In genomic region chr12:102121328-102121727, GRCh38 we compare ENCODE assay signal across 8 cellular contexts. TPM values are rescaled to one million over a fixed set of nuclear protein-coding genes. Genes with fewer than 3 reads are reported as not detected.
DNase-seq lines count a peak whose midpoint lies in the region; ATAC-seq, FAIRE-seq and TF ChIP-seq lines count a peak whose summit lies in the region.
"Not testable (repeated sequence)": the region's sequence is repeated elsewhere in the genome, so short reads cannot be mapped to it uniquely, and the experiment has no call there.

No MANE protein-coding gene starts in this region.

- peaks cover 23% of the 10 kb centered on the region for H3K36me3 Mint-ChIP-seq in CD4-positive, CD25-positive, alpha-beta regulatory T cell
- H3K36me3 Mint-ChIP-seq in H9 (ENCODE audit: insufficient read depth in 1 of 3, low read depth in 3 of 3), result peaks cover 16 to 33% (median 28%) of the 10 kb centered on the region in 3 experiments; a peak in 6 of 7 replicates
- H3K36me3 Mint-ChIP-seq in T-helper 17 cell (ENCODE audit: low read depth); endothelial cell (ENCODE audit: low read depth, unreplicated experiment): not testable (repeated sequence)
- peaks cover 34% of the 10 kb centered on the region for H3K36me3 Mint-ChIP-seq in activated naive CD4-positive, alpha-beta T cell treated with anti-CD3 and anti-CD28 coated beads, Interleukin-2, amount 10 ng/mL, durations not matched to agents 7 days and 5 days

- H3K9ac ChIP-seq in H9 (ENCODE audit: extremely low read depth, insufficient read length, low read length), result not testable (repeated sequence)
- H3K9ac ChIP-seq in MM.1S (ENCODE audit: low read length) (peak overlapping the region; percentile 76; the same call in 1 of the 2 replicates), HepG2 (ENCODE audit: insufficient read depth, low read depth, low read length) (peak overlapping the region; percentile 93)

- not testable (repeated sequence) for H3K23me2 ChIP-seq in H9 (ENCODE audit: insufficient read length, low read depth, low read length, poor library complexity, severe bottlenecking)

- H3K79me2 ChIP-seq in H9 (ENCODE audit: insufficient read depth, low read length), result peaks cover 15% of the 10 kb centered on the region; the same call in 1 of the 2 replicates
- peaks cover 49% of the 10 kb centered on the region for H3K79me2 ChIP-seq in MM.1S (ENCODE audit: low read length)
- H3K79me2 ChIP-seq in HepG2 (ENCODE audit: insufficient read depth, low read length), result peaks cover 39% of the 10 kb centered on the region

- H3K36me3 ChIP-seq in CD4-positive, CD25-positive, alpha-beta regulatory T cell (ENCODE audit: control insufficient read depth, insufficient read depth, low read length); MM.1S (replicated peaks; ENCODE audit: insufficient read depth, low read length): not testable (repeated sequence)
- peaks cover under 1 to 15% of the 10 kb centered on the region in 2 experiments; a peak in 3 of 5 replicates for H3K36me3 ChIP-seq in HepG2 (replicated peaks in 1 of 2; ENCODE audit: control insufficient read depth in 1 of 2, insufficient read depth in 2 of 2, low read length in 2 of 2)

- H3K27me3 Mint-ChIP-seq in CD4-positive, CD25-positive, alpha-beta regulatory T cell; H9 (ENCODE audit: low read depth); T-helper 17 cell; activated naive CD4-positive, alpha-beta T cell treated with anti-CD3 and anti-CD28 coated beads, Interleukin-2, amount 10 ng/mL, durations not matched to agents 7 days and 5 days; endothelial cell (ENCODE audit: unreplicated experiment): not testable (repeated sequence)

- not testable (repeated sequence) for H4K20me1 ChIP-seq in H9 (ENCODE audit: control insufficient read depth, insufficient read depth, insufficient read length); MM.1S (ENCODE audit: insufficient read depth, low read length); HepG2 (ENCODE audit: insufficient read depth, low read length)

- peak overlapping the region in 2 of 3 donors; percentile 97 to 98 for H3K27ac Mint-ChIP-seq in CD4-positive, CD25-positive, alpha-beta regulatory T cell
- H3K27ac Mint-ChIP-seq in H9, result peak overlapping the region in 1 of 3 experiments; percentile 92; a peak in 1 of 7 replicates
- H3K27ac Mint-ChIP-seq in T-helper 17 cell, result peak overlapping the region; percentile 91
- H3K27ac Mint-ChIP-seq in activated naive CD4-positive, alpha-beta T cell treated with anti-CD3 and anti-CD28 coated beads, Interleukin-2, amount 10 ng/mL, durations not matched to agents 7 days and 5 days, result peak overlapping the region; percentile 86
- H3K27ac Mint-ChIP-seq in endothelial cell (ENCODE audit: unreplicated experiment), result not testable (repeated sequence)

- H3K4me1 ChIP-seq in CD4-positive, CD25-positive, alpha-beta regulatory T cell (ENCODE audit: control insufficient read depth, insufficient read depth, low read length, poor library complexity, severe bottlenecking), result peaks cover 26% of the 10 kb centered on the region
- not testable (repeated sequence) for H3K4me1 ChIP-seq in H9 (ENCODE audit: insufficient read depth, low read length)
- peaks cover 16% of the 10 kb centered on the region; the same call in 1 of the 2 replicates for H3K4me1 ChIP-seq in MM.1S (ENCODE audit: low read length)
- H3K4me1 ChIP-seq in HepG2 (ENCODE audit: insufficient read depth, low read length), result peaks cover 33% of the 10 kb centered on the region

- H3K23ac ChIP-seq in H9 (ENCODE audit: insufficient read length, low read depth, low read length), result not testable (repeated sequence)

- not testable (repeated sequence) for BruUV-seq in HepG2 (replicated peaks; lab: Mats Ljungman, UMichigan)

- H3K9me2 ChIP-seq in MM.1S (replicated peaks; ENCODE audit: insufficient read depth, low read length), result not testable (repeated sequence)

- not testable (repeated sequence) for H2BK20ac ChIP-seq in H9 (ENCODE audit: low read depth, low read length, poor library complexity, severe bottlenecking)

- intact Hi-C loops in HepG2 (cut with micrococcal nuclease; ENCODE audit: unreplicated experiment), result not testable (repeated sequence)

- H3K18ac ChIP-seq in H9 (ENCODE audit: insufficient read length, low read depth, low read length), result not testable (repeated sequence)

- not testable (repeated sequence) for H3F3A ChIP-seq in MM.1S (ENCODE audit: insufficient read depth, low read length)

- not testable (repeated sequence) for TF ChIP-seq RAD21 in HepG2 (CRISPR knock-in tag; IDR thresholded peaks at IDR 0.05)

- peak overlapping the region in 3 of 4 donors; percentile 94 to 99 (median 97) for H3K4me3 Mint-ChIP-seq in CD4-positive, CD25-positive, alpha-beta regulatory T cell
- peak overlapping the region; percentile 89 to 90 for H3K4me3 Mint-ChIP-seq in H9
- peak overlapping the region; percentile 90 for H3K4me3 Mint-ChIP-seq in T-helper 17 cell
- peak overlapping the region; percentile 93 for H3K4me3 Mint-ChIP-seq in activated naive CD4-positive, alpha-beta T cell treated with anti-CD3 and anti-CD28 coated beads, Interleukin-2, amount 10 ng/mL, durations not matched to agents 7 days and 5 days
- H3K4me3 Mint-ChIP-seq in endothelial cell (ENCODE audit: unreplicated experiment), result peak overlapping the region; percentile 95

- H3K14ac ChIP-seq in H9 (ENCODE audit: insufficient read depth, low read length), result not testable (repeated sequence)

- not testable (repeated sequence) for H2AFZ ChIP-seq in H9 (ENCODE audit: low read length); HepG2 (ENCODE audit: low read length)
- peak overlapping the region; percentile 94 for H2AFZ ChIP-seq in MM.1S (ENCODE audit: low read length)

- not testable (repeated sequence) for H3K79me1 ChIP-seq in H9 (ENCODE audit: insufficient read depth, low read depth, low read length, poor library complexity, severe bottlenecking)

- H4K5ac ChIP-seq in H9 (ENCODE audit: insufficient read length, low read depth, low read length), result not testable (repeated sequence)

- H4K8ac ChIP-seq in H9 (replicated peaks; ENCODE audit: insufficient read length, low read depth, low read length), result not testable (repeated sequence)

- H3K4me2 ChIP-seq in H9 (ENCODE audit: insufficient read depth, insufficient read length, low read length) (peak overlapping the region; percentile 93), MM.1S (ENCODE audit: low read depth, low read length) (peak overlapping the region; percentile 92), HepG2 (ENCODE audit: low read depth, low read length) (peak overlapping the region; percentile 93)

- not testable (repeated sequence) for H3K27ac ChIP-seq in CD4-positive, CD25-positive, alpha-beta regulatory T cell (ENCODE audit: insufficient read depth, low read length, poor library complexity, severe bottlenecking); H9 (ENCODE audit: insufficient read length, low read depth, low read length)
- H3K27ac ChIP-seq in MM.1S (ENCODE audit: low read length), result peak overlapping the region; percentile 61; the same call in 1 of the 2 replicates
- peak overlapping the region; percentile 73 for H3K27ac ChIP-seq in HepG2 (ENCODE audit: extremely low read length, insufficient read depth, low read length)

- FAIRE-seq in HepG2 (lab: Jason Lieb, UNC), result not testable (repeated sequence)

- not testable (repeated sequence) for H3T11ph ChIP-seq in H9 (ENCODE audit: low read length)

- POLR2A ChIA-PET in HepG2 (lab: Yijun Ruan, JAX), result interaction anchor here (0.6 to 1.5 kb wide), 2 partner anchors 10 to 120 kb away, joined by 3 to 5 read pairs; no protein-coding TSS in a partner anchor

- H3K9me3 ChIP-seq in CD4-positive, CD25-positive, alpha-beta regulatory T cell (ENCODE audit: control insufficient read depth in 2 of 2, low read length in 2 of 2); H9 (ENCODE audit: control insufficient read depth, low read depth, low read length); MM.1S (replicated peaks; ENCODE audit: insufficient read depth, low read length); T-helper 17 cell (ENCODE audit: control insufficient read depth, low read length, poor library complexity, severe bottlenecking); HepG2 (ENCODE audit: low read length): not testable (repeated sequence)

- ATAC-seq in CD4-positive, CD25-positive, alpha-beta regulatory T cell (ENCODE audit: low read depth in 2 of 2); T-helper 17 cell; HepG2: not testable (repeated sequence)

- H3K4me1 Mint-ChIP-seq in CD4-positive, CD25-positive, alpha-beta regulatory T cell, result peaks cover 20 to 43% (median 29%) of the 10 kb centered on the region in 4 donors
- H3K4me1 Mint-ChIP-seq in H9 (peaks cover 13 to 14% of the 10 kb centered on the region in 2 experiments), T-helper 17 cell (peaks cover 12% of the 10 kb centered on the region), endothelial cell (ENCODE audit: unreplicated experiment) (peaks cover 12% of the 10 kb centered on the region)
- H3K4me1 Mint-ChIP-seq in activated naive CD4-positive, alpha-beta T cell treated with anti-CD3 and anti-CD28 coated beads, Interleukin-2, amount 10 ng/mL, durations not matched to agents 7 days and 5 days, result peaks cover 46% of the 10 kb centered on the region

- H2BK15ac ChIP-seq in H9 (ENCODE audit: low read depth, low read length), result not testable (repeated sequence)

- not testable (repeated sequence) for TF ChIP-seq CTCF in H9 (conservative IDR thresholded peaks at IDR 0.05); MM.1S (IDR thresholded peaks at IDR 0.05; ENCODE audit: low read length); endothelial cell (IDR thresholded peaks at IDR 0.05; ENCODE audit: unreplicated experiment); HepG2 (CRISPR knock-in tag; IDR thresholded peaks at IDR 0.05)

- not testable (repeated sequence) for DNase-seq in CD4-positive, CD25-positive, alpha-beta regulatory T cell; H9; MM.1S; T-helper 17 cell; activated naive CD4-positive, alpha-beta T cell treated with anti-CD3 and anti-CD28 coated beads, Interleukin-2, amount 10 ng/mL, durations not matched to agents 7 days and 5 days; endothelial cell (ENCODE audit: low spot score); HepG2 (ENCODE audit: low spot score); skeletal muscle cell (ENCODE audit: low read depth)

- not testable (repeated sequence) for H3K9me3 Mint-ChIP-seq in CD4-positive, CD25-positive, alpha-beta regulatory T cell; H9; activated naive CD4-positive, alpha-beta T cell treated with anti-CD3 and anti-CD28 coated beads, Interleukin-2, amount 10 ng/mL, durations not matched to agents 7 days and 5 days; endothelial cell (ENCODE audit: unreplicated experiment)

- H2BK5ac ChIP-seq in H9 (ENCODE audit: insufficient read length, low read length), result not testable (repeated sequence)

- TF ChIP-seq EP300 in HepG2 (IDR thresholded peaks at IDR 0.05; ENCODE audit: low read depth in 2 of 2, low read length in 2 of 2); HepG2 (CRISPR knock-in tag; IDR thresholded peaks at IDR 0.05; ENCODE audit: borderline replicate concordance): not testable (repeated sequence)

- not testable (repeated sequence) for TF ChIP-seq POLR2A in HepG2 (IDR thresholded peaks at IDR 0.05; ENCODE audit: insufficient read depth in 1 of 2, low read depth in 2 of 2, low read length in 2 of 2)

- H2BK120ac ChIP-seq in H9 (ENCODE audit: low read depth, low read length, poor library complexity, severe bottlenecking), result not testable (repeated sequence)

- not testable (repeated sequence) for H3K56ac ChIP-seq in H9 (ENCODE audit: insufficient read length, low read depth, low read length)

- H2AK5ac ChIP-seq in H9 (ENCODE audit: insufficient read length, low read length), result not testable (repeated sequence)

- in situ Hi-C loops in HepG2 (cut with HindIII; ENCODE audit: extremely low pct_ligation_motif_present, low pct_unique_long_range_greater_than_20kb), result not testable (repeated sequence)

- WGBS in H9 (ENCODE audit: extremely low coverage, insufficient read length, low lambda C conversion rate), result no CpG with 5 or more reads among the region's 2 CpGs
- 92% methylated on average over 2 of the region's 2 CpGs for WGBS in HepG2 (ENCODE audit: low lambda C conversion rate)

- CTCF ChIA-PET in activated naive CD4-positive, alpha-beta T cell treated with anti-CD3 and anti-CD28 coated beads, Interleukin-2, amount 10 ng/mL, durations not matched to agents 7 days and 5 days (lab: Charles Lee), result interaction anchor here (1.1 to 2.3 kb wide), 2 partner anchors 48 to 167 kb away, joined by 3 to 7 read pairs; no protein-coding TSS in a partner anchor
- CTCF ChIA-PET in HepG2 (lab: Yijun Ruan, JAX; ENCODE audit: low intra/inter-chr PET ratio, low total read pairs), result not testable (repeated sequence)

- H3K4ac ChIP-seq in H9 (ENCODE audit: low read depth, low read length), result not testable (repeated sequence)

- H3K4me3 ChIP-seq in CD4-positive, CD25-positive, alpha-beta regulatory T cell (ENCODE audit: low read depth, low read length), result peak overlapping the region; percentile 94
- H3K4me3 ChIP-seq in MM.1S (ENCODE audit: low read length), result peak overlapping the region; percentile 87
- H3K4me3 ChIP-seq in HepG2 (replicated peaks in 1 of 3; ENCODE audit: insufficient read depth in 1 of 3, low read depth in 2 of 3, low read length in 3 of 3), result peak overlapping the region; percentile 83 to 97 (median 86)
- peak overlapping the region; percentile 79 for H3K4me3 ChIP-seq in skeletal muscle cell (ENCODE audit: low read depth, low read length)

- H3K27me3 ChIP-seq in CD4-positive, CD25-positive, alpha-beta regulatory T cell (ENCODE audit: control insufficient read depth, insufficient read depth, low read length); H9 (ENCODE audit: insufficient read depth, low read length); MM.1S (replicated peaks; ENCODE audit: insufficient read depth, low read length); HepG2 (ENCODE audit: control insufficient read depth in 1 of 2, insufficient read depth in 2 of 2, low read length in 2 of 2): not testable (repeated sequence)

- not testable (repeated sequence) for H4K91ac ChIP-seq in H9 (ENCODE audit: insufficient read length, low read depth, low read length)

- H2BK12ac ChIP-seq in H9 (ENCODE audit: insufficient read length, low read depth, low read length), result not testable (repeated sequence)

RNA-seq across cellular contexts. Expression of gene PARPBP, which starts 1.3 kb away (rescaled TPM):
- 3.9 TPM for total RNA-seq in CD4-positive, CD25-positive, alpha-beta regulatory T cell
- 1 to 10 TPM; 2.6 to 5.1 (median 3.8) TPM for polyA plus RNA-seq in CD4-positive, CD25-positive, alpha-beta regulatory T cell
- total RNA-seq in H9 (2021) (29.0 and 32.1 TPM in 2 replicates), T-helper 17 cell (1 to 10 TPM; 2.8 to 3.4 TPM), endothelial cell (ENCODE audit: unreplicated experiment) (7.5 TPM), HepG2 (2016; rRNA removed; fragmentation: Illumina TruSeq; extraction: Trizol) (28.4 and 43.3 TPM in 2 replicates)
- total RNA-seq in HepG2 (2016; cell fraction: cytosol; rRNA removed; fragmentation: Illumina TruSeq; extraction: Trizol; ENCODE audit: low read depth), result 9.2 and 10.5 TPM in 2 replicates
- 27.2 and 43.8 TPM in 2 replicates for total RNA-seq in HepG2 (2016; cell fraction: insoluble cytoplasmic fraction; rRNA removed; fragmentation: Illumina TruSeq; extraction: Trizol)
- 18.1 and 20.1 TPM in 2 replicates for total RNA-seq in HepG2 (2016; cell fraction: membrane; rRNA removed; fragmentation: Illumina TruSeq; extraction: Trizol)
- total RNA-seq in HepG2 (2016; cell fraction: nucleus; rRNA removed; fragmentation: Illumina TruSeq; extraction: Trizol), result 42.1 and 44.8 TPM in 2 replicates
- 4.3 and 6.7 TPM in 2 replicates for polyA plus RNA-seq in HepG2 (2011; rRNA removed)
- polyA plus RNA-seq in HepG2 (2011; cell fraction: cytosol; rRNA removed), result 1.8 and 2.8 TPM in 2 replicates
- polyA plus RNA-seq in HepG2 (2011; cell fraction: nucleus; rRNA removed), result 6.8 and 6.9 TPM in 2 replicates
- polyA plus RNA-seq in HepG2 (2012), result 5.9 and 8.7 TPM in 2 replicates
- 5.9 and 6.6 TPM in 2 replicates for polyA plus RNA-seq in HepG2 (2016; cell fraction: cytosol; fragmentation: Illumina TruSeq; extraction: Trizol; ENCODE audit: low read depth)
- polyA plus RNA-seq in HepG2 (2016; cell fraction: insoluble cytoplasmic fraction; fragmentation: Illumina TruSeq; extraction: Trizol; ENCODE audit: low read depth), result 36.8 and 38.0 TPM in 2 replicates
- polyA plus RNA-seq in HepG2 (2016; cell fraction: membrane; fragmentation: Illumina TruSeq; extraction: Trizol; ENCODE audit: low read depth), result 13.0 and 14.4 TPM in 2 replicates
- 24.2 and 25.3 TPM in 2 replicates for polyA plus RNA-seq in HepG2 (2016; cell fraction: nucleus; fragmentation: Illumina TruSeq; extraction: Trizol; ENCODE audit: insufficient read depth, low read depth)
- polyA minus RNA-seq in HepG2 (2011; rRNA and poly(A)+ RNA removed; ENCODE audit: low replicate concordance), result 3.8 and 19.2 TPM in 2 replicates
- 2.5 and 3.9 TPM in 2 replicates for polyA minus RNA-seq in HepG2 (2011; cell fraction: cytosol; rRNA and poly(A)+ RNA removed)
- 33.8 and 47.3 TPM in 2 replicates for polyA minus RNA-seq in HepG2 (2011; cell fraction: nucleus; rRNA and poly(A)+ RNA removed)

RNA-seq across cellular contexts. Expression of gene NUP37, which starts 1.4 kb away (rescaled TPM):
- 17.2 TPM for total RNA-seq in CD4-positive, CD25-positive, alpha-beta regulatory T cell
- polyA plus RNA-seq in CD4-positive, CD25-positive, alpha-beta regulatory T cell, result 10 to 100 TPM; 37.8 to 44.7 (median 40.7) TPM
- total RNA-seq in H9 (2021), result 62.5 and 62.8 TPM in 2 replicates
- total RNA-seq in T-helper 17 cell, result 10 to 100 TPM; 11.0 to 12.5 TPM
- total RNA-seq in endothelial cell (ENCODE audit: unreplicated experiment), result 17.3 TPM
- total RNA-seq in HepG2 (2016; rRNA removed; fragmentation: Illumina TruSeq; extraction: Trizol), result 80.1 and 130 TPM in 2 replicates
- 15.1 and 15.2 TPM in 2 replicates for total RNA-seq in HepG2 (2016; cell fraction: cytosol; rRNA removed; fragmentation: Illumina TruSeq; extraction: Trizol; ENCODE audit: low read depth)
- 78.2 and 135 TPM in 2 replicates for total RNA-seq in HepG2 (2016; cell fraction: insoluble cytoplasmic fraction; rRNA removed; fragmentation: Illumina TruSeq; extraction: Trizol)
- total RNA-seq in HepG2 (2016; cell fraction: membrane; rRNA removed; fragmentation: Illumina TruSeq; extraction: Trizol), result 20.5 and 22.4 TPM in 2 replicates
- total RNA-seq in HepG2 (2016; cell fraction: nucleus; rRNA removed; fragmentation: Illumina TruSeq; extraction: Trizol), result 36.4 and 40.5 TPM in 2 replicates
- polyA plus RNA-seq in HepG2 (2011; rRNA removed), result 29.4 and 50.6 TPM in 2 replicates
- 22.0 and 25.7 TPM in 2 replicates for polyA plus RNA-seq in HepG2 (2011; cell fraction: cytosol; rRNA removed)
- polyA plus RNA-seq in HepG2 (2011; cell fraction: nucleus; rRNA removed), result 6.8 and 8.4 TPM in 2 replicates
- 35.0 and 41.4 TPM in 2 replicates for polyA plus RNA-seq in HepG2 (2012)
- polyA plus RNA-seq in HepG2 (2016; cell fraction: cytosol; fragmentation: Illumina TruSeq; extraction: Trizol; ENCODE audit: low read depth), result 7.8 and 9.1 TPM in 2 replicates
- 103 and 119 TPM in 2 replicates for polyA plus RNA-seq in HepG2 (2016; cell fraction: insoluble cytoplasmic fraction; fragmentation: Illumina TruSeq; extraction: Trizol; ENCODE audit: low read depth)
- 11.8 and 14.2 TPM in 2 replicates for polyA plus RNA-seq in HepG2 (2016; cell fraction: membrane; fragmentation: Illumina TruSeq; extraction: Trizol; ENCODE audit: low read depth)
- polyA plus RNA-seq in HepG2 (2016; cell fraction: nucleus; fragmentation: Illumina TruSeq; extraction: Trizol; ENCODE audit: insufficient read depth, low read depth), result 31.4 and 34.4 TPM in 2 replicates
- 12.3 and 26.8 TPM in 2 replicates for polyA minus RNA-seq in HepG2 (2011; rRNA and poly(A)+ RNA removed; ENCODE audit: low replicate concordance)
- polyA minus RNA-seq in HepG2 (2011; cell fraction: cytosol; rRNA and poly(A)+ RNA removed), result 19.5 and 23.4 TPM in 2 replicates
- polyA minus RNA-seq in HepG2 (2011; cell fraction: nucleus; rRNA and poly(A)+ RNA removed), result 22.0 and 28.2 TPM in 2 replicates

RNA-seq across cellular contexts. Expression of gene WASHC3, which starts 59.5 kb away (rescaled TPM):
- 50.7 TPM for total RNA-seq in CD4-positive, CD25-positive, alpha-beta regulatory T cell
- 100 to 1,000 TPM in 3 of 4 donors, 10 to 100 TPM in 1; 94.7 to 168 (median 142) TPM for polyA plus RNA-seq in CD4-positive, CD25-positive, alpha-beta regulatory T cell
- total RNA-seq in H9 (2021) (14.1 and 14.9 TPM in 2 replicates), T-helper 17 cell (10 to 100 TPM; 27.8 to 37.6 TPM), endothelial cell (ENCODE audit: unreplicated experiment) (19.7 TPM), HepG2 (2016; rRNA removed; fragmentation: Illumina TruSeq; extraction: Trizol) (32.7 and 40.5 TPM in 2 replicates)
- total RNA-seq in HepG2 (2016; cell fraction: cytosol; rRNA removed; fragmentation: Illumina TruSeq; extraction: Trizol; ENCODE audit: low read depth), result 16.5 and 22.9 TPM in 2 replicates
- total RNA-seq in HepG2 (2016; cell fraction: insoluble cytoplasmic fraction; rRNA removed; fragmentation: Illumina TruSeq; extraction: Trizol), result 32.7 and 45.6 TPM in 2 replicates
- total RNA-seq in HepG2 (2016; cell fraction: membrane; rRNA removed; fragmentation: Illumina TruSeq; extraction: Trizol), result 15.4 and 17.0 TPM in 2 replicates
- 23.2 and 28.9 TPM in 2 replicates for total RNA-seq in HepG2 (2016; cell fraction: nucleus; rRNA removed; fragmentation: Illumina TruSeq; extraction: Trizol)
- 36.0 and 47.3 TPM in 2 replicates for polyA plus RNA-seq in HepG2 (2011; rRNA removed)
- polyA plus RNA-seq in HepG2 (2011; cell fraction: cytosol; rRNA removed), result 26.2 and 34.9 TPM in 2 replicates
- 18.6 and 22.7 TPM in 2 replicates for polyA plus RNA-seq in HepG2 (2011; cell fraction: nucleus; rRNA removed)
- polyA plus RNA-seq in HepG2 (2012), result 23.8 and 31.6 TPM in 2 replicates
- 13.0 and 15.0 TPM in 2 replicates for polyA plus RNA-seq in HepG2 (2016; cell fraction: cytosol; fragmentation: Illumina TruSeq; extraction: Trizol; ENCODE audit: low read depth)
- 38.9 and 43.9 TPM in 2 replicates for polyA plus RNA-seq in HepG2 (2016; cell fraction: insoluble cytoplasmic fraction; fragmentation: Illumina TruSeq; extraction: Trizol; ENCODE audit: low read depth)
- polyA plus RNA-seq in HepG2 (2016; cell fraction: membrane; fragmentation: Illumina TruSeq; extraction: Trizol; ENCODE audit: low read depth), result 13.8 and 15.7 TPM in 2 replicates
- 24.6 and 25.4 TPM in 2 replicates for polyA plus RNA-seq in HepG2 (2016; cell fraction: nucleus; fragmentation: Illumina TruSeq; extraction: Trizol; ENCODE audit: insufficient read depth, low read depth)
- polyA minus RNA-seq in HepG2 (2011; rRNA and poly(A)+ RNA removed; ENCODE audit: low replicate concordance), result 9.5 and 16.6 TPM in 2 replicates
- polyA minus RNA-seq in HepG2 (2011; cell fraction: cytosol; rRNA and poly(A)+ RNA removed), result 14.0 and 14.1 TPM in 2 replicates
- polyA minus RNA-seq in HepG2 (2011; cell fraction: nucleus; rRNA and poly(A)+ RNA removed), result 27.4 and 42.3 TPM in 2 replicates
